ENCODE assay signal across 7 cellular contexts in the genomic region with DNA sequence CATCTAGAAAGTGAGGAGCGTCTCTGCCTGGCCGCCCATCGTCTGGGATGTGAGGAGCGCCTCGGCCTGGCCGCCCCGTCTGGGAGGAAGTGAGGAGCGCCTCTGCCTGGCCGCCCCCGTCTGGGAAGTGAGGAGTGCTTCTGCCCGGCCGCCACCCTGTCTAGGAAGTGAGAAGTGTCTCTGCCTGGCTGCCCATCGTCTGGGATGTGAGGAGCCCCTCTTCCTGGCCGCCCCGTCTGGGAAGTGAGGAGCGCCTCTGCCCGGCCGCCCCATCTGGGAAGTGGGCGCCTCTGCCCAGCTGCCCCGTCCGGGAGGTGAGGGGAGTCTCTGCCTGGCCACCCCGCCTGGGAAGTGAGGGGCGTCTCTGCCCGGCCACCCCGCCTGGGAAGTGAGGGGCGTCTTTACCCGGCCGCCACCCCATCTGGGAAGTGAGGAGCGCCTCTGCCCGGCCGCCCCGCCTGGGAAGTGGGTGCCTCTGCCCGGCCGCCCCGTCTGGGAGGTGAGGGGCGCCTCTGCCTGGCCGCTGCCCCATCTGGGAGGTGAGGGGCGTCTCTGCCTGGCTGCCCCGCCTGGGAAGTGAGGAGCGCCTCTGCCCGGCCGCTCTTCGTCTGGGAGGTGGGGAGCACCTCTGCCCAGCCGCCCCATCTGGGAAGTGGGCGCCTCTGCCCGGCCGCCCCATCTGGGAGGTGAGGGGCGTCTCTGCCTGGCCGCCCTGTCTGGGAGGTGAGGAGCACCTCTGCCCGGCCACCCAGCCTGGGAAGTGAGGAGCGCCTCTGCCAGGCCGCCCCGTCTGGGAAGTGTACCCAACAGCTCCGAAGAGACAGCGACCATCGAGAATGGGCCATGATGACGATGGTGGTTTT. TPM values are rescaled to one million over a fixed set of nuclear protein-coding genes. Genes with fewer than 3 reads are reported as not detected.
DNase-seq lines count a peak whose midpoint lies in the region; ATAC-seq and TF ChIP-seq lines count a peak whose summit lies in the region.
"Not testable (repeated sequence)": the region's sequence is repeated elsewhere in the genome, so short reads cannot be mapped to it uniquely, and the experiment has no call there.

No MANE protein-coding gene starts in this region.

- ATAC-seq in Right ventricle myocardium superior (ENCODE audit: poor library complexity); left colon; mucosa of descending colon; psoas muscle: not testable (repeated sequence)

- not testable (repeated sequence) for H3K4me1 Mint-ChIP-seq in type B pancreatic cell (ENCODE audit: unreplicated experiment)

- not testable (repeated sequence) for H3K27ac ChIP-seq in ascending aorta, psoas muscle

- peak; percentile 16 for DNase-seq in activated CD4-positive, CD25-positive, alpha-beta regulatory T cell treated with anti-CD3 and anti-CD28 coated beads, Interleukin-2, amount 50 U/mL, for 72 hours
- peak; percentile 1 to 56 for DNase-seq in ascending aorta (ENCODE audit: low spot score in 2 of 2)
- DNase-seq in Right ventricle myocardium superior: peak; percentile 30
- peak; percentile 1 to 22 for DNase-seq in left colon
- DNase-seq in mucosa of descending colon: peak in 2 of 3 donors; percentile 11 to 33
- DNase-seq in psoas muscle: peak; percentile 6 to 36
- DNase-seq in type B pancreatic cell (ENCODE audit: extremely low spot score, unreplicated experiment): peak; percentile 57

- H3K4me3 Mint-ChIP-seq in type B pancreatic cell: not testable (repeated sequence)

- H3K9me3 ChIP-seq in ascending aorta, mucosa of descending colon, psoas muscle: not testable (repeated sequence)

- not testable (repeated sequence) for H3K27me3 ChIP-seq in ascending aorta; psoas muscle (ENCODE audit: insufficient read depth in 3 of 3, low read length in 2 of 3)

- not testable (repeated sequence) for TF ChIP-seq CTCF in ascending aorta (IDR thresholded peaks at IDR 0.05); mucosa of descending colon (IDR thresholded peaks at IDR 0.05); psoas muscle (IDR thresholded peaks at IDR 0.05); type B pancreatic cell (conservative IDR thresholded peaks at IDR 0.05)

- intact Hi-C loops in ascending aorta (cut with DNase I); Right ventricle myocardium superior (cut with DNase I); left colon (cut with DNase I, micrococcal nuclease); mucosa of descending colon (cut with DNase I, micrococcal nuclease); psoas muscle (cut with DNase I): not testable (repeated sequence)

- not testable (repeated sequence) for H3K9me3 Mint-ChIP-seq in type B pancreatic cell

- H3K27me3 Mint-ChIP-seq in type B pancreatic cell: peaks cover 20% of the 10 kb centered on the region

- H3K36me3 ChIP-seq in ascending aorta; mucosa of descending colon (ENCODE audit: low read depth); psoas muscle (ENCODE audit: insufficient read depth in 1 of 2, low read depth in 1 of 2): not testable (repeated sequence)

- not testable (repeated sequence) for H3K27ac Mint-ChIP-seq in type B pancreatic cell

- WGBS in psoas muscle, 3 donors: 89 to 94% (median 93%) methylated on average over 51 to 57 of the region's 57 CpGs

- not testable (repeated sequence) for H3K36me3 Mint-ChIP-seq in type B pancreatic cell

- H3K4me1 ChIP-seq in ascending aorta; mucosa of descending colon (ENCODE audit: low read depth); psoas muscle: not testable (repeated sequence)

- H3K4me3 ChIP-seq in ascending aorta, mucosa of descending colon, psoas muscle: not testable (repeated sequence)

RNA-seq across cellular contexts. Expression of gene RASGEF1A, which starts 23.6 kb away (rescaled TPM):
- not detected for total RNA-seq in ascending aorta
- total RNA-seq in Right ventricle myocardium superior: 1.6 TPM
- total RNA-seq in left colon: 1 to 10 TPM in 1 of 2 donors, under 1 TPM in 1; 0.47 to 2.7 TPM
- 1 to 10 TPM in 1 of 3 donors, under 1 TPM in 2; 0.43 to 1.2 (median 0.58) TPM for total RNA-seq in mucosa of descending colon
- total RNA-seq in psoas muscle: under 1 TPM; 0.34 to 0.69 (median 0.41) TPM
- under 1 TPM; 0.10 to 0.46 (median 0.15) TPM for polyA plus RNA-seq in psoas muscle
- 0.90 and 1.3 TPM in 2 replicates for total RNA-seq in type B pancreatic cell (ENCODE audit: low replicate concordance)
